In genomic region chr3:10248184-10248983, GRCh38 we compare ENCODE assay signal across 1 cellular context.
TF ChIP-seq lines count a peak whose summit lies in the region.

A gene with protein sequence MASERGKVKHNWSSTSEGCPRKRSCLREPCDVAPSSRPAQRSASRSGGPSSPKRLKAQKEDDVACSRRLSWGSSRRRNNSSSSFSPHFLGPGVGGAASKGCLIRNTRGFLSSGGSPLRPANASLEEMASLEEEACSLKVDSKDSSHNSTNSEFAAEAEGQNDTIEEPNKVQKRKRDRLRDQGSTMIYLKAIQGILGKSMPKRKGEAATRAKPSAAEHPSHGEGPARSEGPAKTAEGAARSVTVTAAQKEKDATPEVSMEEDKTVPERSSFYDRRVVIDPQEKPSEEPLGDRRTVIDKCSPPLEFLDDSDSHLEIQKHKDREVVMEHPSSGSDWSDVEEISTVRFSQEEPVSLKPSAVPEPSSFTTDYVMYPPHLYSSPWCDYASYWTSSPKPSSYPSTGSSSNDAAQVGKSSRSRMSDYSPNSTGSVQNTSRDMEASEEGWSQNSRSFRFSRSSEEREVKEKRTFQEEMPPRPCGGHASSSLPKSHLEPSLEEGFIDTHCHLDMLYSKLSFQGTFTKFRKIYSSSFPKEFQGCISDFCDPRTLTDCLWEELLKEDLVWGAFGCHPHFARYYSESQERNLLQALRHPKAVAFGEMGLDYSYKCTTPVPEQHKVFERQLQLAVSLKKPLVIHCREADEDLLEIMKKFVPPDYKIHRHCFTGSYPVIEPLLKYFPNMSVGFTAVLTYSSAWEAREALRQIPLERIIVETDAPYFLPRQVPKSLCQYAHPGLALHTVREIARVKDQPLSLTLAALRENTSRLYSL (plus strand): TSS chr3:10248459. CDS start chr3:10249201, 742 bp downstream.

TF ChIP-seq in HepG2, 621 proteins besides CTCF, POLR2A, EP300 and RAD21 (continued from another document and continues in another):
- TF ChIP-seq, protein P1, sequence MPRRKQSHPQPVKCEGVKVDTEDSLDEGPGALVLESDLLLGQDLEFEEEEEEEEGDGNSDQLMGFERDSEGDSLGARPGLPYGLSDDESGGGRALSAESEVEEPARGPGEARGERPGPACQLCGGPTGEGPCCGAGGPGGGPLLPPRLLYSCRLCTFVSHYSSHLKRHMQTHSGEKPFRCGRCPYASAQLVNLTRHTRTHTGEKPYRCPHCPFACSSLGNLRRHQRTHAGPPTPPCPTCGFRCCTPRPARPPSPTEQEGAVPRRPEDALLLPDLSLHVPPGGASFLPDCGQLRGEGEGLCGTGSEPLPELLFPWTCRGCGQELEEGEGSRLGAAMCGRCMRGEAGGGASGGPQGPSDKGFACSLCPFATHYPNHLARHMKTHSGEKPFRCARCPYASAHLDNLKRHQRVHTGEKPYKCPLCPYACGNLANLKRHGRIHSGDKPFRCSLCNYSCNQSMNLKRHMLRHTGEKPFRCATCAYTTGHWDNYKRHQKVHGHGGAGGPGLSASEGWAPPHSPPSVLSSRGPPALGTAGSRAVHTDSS (CRISPR knock-in tag; conservative IDR thresholded peaks at IDR 0.05) = peak; percentile 43; the same call in 1 of the 2 replicates
- TF ChIP-seq ATF5 (CRISPR knock-in tag; IDR thresholded peaks at IDR 0.05; ENCODE audit: low read depth) (no peak; the same call in 1 of the 2 replicates), ZFP90 (CRISPR knock-in tag; IDR thresholded peaks at IDR 0.05; ENCODE audit: borderline replicate concordance) (no peak; the same call in 1 of the 2 replicates), ZNF772 (CRISPR knock-in tag; IDR thresholded peaks at IDR 0.05) (peak; percentile 44; the same call in 1 of the 2 replicates), ZNF12 (CRISPR knock-in tag; IDR thresholded peaks at IDR 0.05) (no peak), ZNF280B (CRISPR knock-in tag; IDR thresholded peaks at IDR 0.05; ENCODE audit: borderline replicate concordance) (no peak; the same call in 1 of the 2 replicates), ERF (CRISPR knock-in tag; IDR thresholded peaks at IDR 0.05) (no peak), PHF5A (CRISPR knock-in tag; IDR thresholded peaks at IDR 0.05; ENCODE audit: low read depth, unreplicated experiment) (no peak), KLF16 (CRISPR knock-in tag; IDR thresholded peaks at IDR 0.05) (peak in 1 of 2 experiments; percentile 12; a peak in 1 of 4 replicates), ZNF205 (CRISPR knock-in tag; IDR thresholded peaks at IDR 0.05) (0 out of 2 replicates have a peak, but pooled peaks have one; percentile 36), ZNF407 (CRISPR knock-in tag; IDR thresholded peaks at IDR 0.05; ENCODE audit: not compliant biosample characterization) (no peak), ZNF331 (CRISPR knock-in tag; IDR thresholded peaks at IDR 0.05) (peak; percentile 64), PHF8 (CRISPR knock-in tag; IDR thresholded peaks at IDR 0.05) (peak; percentile 59), THYN1 (CRISPR knock-in tag; IDR thresholded peaks at IDR 0.05; ENCODE audit: borderline replicate concordance, low read depth) (no peak), AHR (CRISPR knock-in tag; IDR thresholded peaks at IDR 0.05) (0 out of 2 replicates have a peak, but pooled peaks have one; percentile 20), RELA (CRISPR knock-in tag; IDR thresholded peaks at IDR 0.05) (no peak)
- TF ChIP-seq, protein P2, sequence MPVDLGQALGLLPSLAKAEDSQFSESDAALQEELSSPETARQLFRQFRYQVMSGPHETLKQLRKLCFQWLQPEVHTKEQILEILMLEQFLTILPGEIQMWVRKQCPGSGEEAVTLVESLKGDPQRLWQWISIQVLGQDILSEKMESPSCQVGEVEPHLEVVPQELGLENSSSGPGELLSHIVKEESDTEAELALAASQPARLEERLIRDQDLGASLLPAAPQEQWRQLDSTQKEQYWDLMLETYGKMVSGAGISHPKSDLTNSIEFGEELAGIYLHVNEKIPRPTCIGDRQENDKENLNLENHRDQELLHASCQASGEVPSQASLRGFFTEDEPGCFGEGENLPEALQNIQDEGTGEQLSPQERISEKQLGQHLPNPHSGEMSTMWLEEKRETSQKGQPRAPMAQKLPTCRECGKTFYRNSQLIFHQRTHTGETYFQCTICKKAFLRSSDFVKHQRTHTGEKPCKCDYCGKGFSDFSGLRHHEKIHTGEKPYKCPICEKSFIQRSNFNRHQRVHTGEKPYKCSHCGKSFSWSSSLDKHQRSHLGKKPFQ (CRISPR knock-in tag; IDR thresholded peaks at IDR 0.05; ENCODE audit: insufficient replicate concordance) = no peak
- TF ChIP-seq, protein P3, sequence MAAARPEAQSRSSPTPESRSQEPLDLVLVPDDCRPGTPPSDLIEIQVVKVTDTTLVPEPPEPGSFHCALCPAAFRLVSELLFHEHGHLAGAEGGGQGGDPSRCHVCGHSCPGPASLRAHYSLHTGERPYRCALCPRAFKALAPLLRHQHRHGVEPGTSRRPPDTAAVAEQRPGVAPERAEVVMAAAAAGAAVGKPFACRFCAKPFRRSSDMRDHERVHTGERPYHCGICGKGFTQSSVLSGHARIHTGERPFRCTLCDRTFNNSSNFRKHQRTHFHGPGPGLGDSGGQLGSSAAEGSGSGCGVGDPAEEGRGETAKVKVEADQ (CRISPR knock-in tag; IDR thresholded peaks at IDR 0.05; ENCODE audit: borderline replicate concordance) = no peak; the same call in 1 of the 2 replicates
- TF ChIP-seq, protein P4, sequence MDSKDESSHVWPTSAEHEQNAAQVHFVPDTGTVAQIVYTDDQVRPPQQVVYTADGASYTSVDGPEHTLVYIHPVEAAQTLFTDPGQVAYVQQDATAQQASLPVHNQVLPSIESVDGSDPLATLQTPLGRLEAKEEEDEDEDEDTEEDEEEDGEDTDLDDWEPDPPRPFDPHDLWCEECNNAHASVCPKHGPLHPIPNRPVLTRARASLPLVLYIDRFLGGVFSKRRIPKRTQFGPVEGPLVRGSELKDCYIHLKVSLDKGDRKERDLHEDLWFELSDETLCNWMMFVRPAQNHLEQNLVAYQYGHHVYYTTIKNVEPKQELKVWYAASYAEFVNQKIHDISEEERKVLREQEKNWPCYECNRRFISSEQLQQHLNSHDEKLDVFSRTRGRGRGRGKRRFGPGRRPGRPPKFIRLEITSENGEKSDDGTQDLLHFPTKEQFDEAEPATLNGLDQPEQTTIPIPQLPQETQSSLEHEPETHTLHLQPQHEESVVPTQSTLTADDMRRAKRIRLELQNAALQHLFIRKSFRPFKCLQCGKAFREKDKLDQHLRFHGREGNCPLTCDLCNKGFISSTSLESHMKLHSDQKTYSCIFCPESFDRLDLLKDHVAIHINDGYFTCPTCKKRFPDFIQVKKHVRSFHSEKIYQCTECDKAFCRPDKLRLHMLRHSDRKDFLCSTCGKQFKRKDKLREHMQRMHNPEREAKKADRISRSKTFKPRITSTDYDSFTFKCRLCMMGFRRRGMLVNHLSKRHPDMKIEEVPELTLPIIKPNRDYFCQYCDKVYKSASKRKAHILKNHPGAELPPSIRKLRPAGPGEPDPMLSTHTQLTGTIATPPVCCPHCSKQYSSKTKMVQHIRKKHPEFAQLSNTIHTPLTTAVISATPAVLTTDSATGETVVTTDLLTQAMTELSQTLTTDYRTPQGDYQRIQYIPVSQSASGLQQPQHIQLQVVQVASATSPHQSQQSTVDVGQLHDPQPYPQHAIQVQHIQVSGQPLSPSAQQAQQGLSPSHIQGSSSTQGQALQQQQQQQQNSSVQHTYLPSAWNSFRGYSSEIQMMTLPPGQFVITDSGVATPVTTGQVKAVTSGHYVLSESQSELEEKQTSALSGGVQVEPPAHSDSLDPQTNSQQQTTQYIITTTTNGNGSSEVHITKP (CRISPR knock-in tag; IDR thresholded peaks at IDR 0.05; ENCODE audit: low read depth) = no peak
- TF ChIP-seq, protein P5, sequence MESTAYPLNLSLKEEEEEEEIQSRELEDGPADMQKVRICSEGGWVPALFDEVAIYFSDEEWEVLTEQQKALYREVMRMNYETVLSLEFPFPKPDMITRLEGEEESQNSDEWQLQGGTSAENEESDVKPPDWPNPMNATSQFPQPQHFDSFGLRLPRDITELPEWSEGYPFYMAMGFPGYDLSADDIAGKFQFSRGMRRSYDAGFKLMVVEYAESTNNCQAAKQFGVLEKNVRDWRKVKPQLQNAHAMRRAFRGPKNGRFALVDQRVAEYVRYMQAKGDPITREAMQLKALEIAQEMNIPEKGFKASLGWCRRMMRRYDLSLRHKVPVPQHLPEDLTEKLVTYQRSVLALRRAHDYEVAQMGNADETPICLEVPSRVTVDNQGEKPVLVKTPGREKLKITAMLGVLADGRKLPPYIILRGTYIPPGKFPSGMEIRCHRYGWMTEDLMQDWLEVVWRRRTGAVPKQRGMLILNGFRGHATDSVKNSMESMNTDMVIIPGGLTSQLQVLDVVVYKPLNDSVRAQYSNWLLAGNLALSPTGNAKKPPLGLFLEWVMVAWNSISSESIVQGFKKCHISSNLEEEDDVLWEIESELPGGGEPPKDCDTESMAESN (CRISPR knock-in tag; conservative IDR thresholded peaks at IDR 0.05) = peak; percentile 91
- TF ChIP-seq, protein P6, sequence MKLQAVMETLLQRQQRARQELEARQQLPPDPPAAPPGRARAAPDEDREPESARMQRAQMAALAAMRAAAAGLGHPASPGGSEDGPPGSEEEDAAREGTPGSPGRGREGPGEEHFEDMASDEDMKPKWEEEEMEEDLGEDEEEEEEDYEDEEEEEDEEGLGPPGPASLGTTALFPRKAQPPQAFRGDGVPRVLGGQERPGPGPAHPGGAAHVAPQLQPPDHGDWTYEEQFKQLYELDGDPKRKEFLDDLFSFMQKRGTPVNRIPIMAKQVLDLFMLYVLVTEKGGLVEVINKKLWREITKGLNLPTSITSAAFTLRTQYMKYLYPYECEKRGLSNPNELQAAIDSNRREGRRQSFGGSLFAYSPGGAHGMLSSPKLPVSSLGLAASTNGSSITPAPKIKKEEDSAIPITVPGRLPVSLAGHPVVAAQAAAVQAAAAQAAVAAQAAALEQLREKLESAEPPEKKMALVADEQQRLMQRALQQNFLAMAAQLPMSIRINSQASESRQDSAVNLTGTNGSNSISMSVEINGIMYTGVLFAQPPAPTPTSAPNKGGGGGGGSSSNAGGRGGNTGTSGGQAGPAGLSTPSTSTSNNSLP (IDR thresholded peaks at IDR 0.05; ENCODE audit: low read depth, low read length) = no peak
